Comparison of ENCODE assay signal across 1 cellular context in the genomic region with DNA sequence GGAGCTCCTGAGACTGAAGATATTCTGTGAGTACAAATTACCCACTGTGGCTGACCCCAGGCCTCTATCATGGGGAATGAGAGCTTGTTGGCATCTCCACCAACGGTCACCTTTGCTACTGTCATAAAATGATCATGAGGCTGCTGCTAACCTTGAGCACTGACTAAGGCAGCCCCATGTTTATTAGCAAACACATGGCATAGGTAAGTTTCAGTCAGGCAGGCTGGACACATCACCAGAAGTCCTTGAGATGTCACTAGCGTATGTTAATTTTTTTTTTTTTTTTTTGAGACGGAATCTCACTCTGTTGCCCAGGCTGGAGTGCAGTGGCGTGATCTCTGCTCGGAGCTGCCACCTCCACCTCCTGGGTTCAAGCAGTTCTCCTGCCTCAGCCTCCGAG.
TF ChIP-seq lines count a peak whose summit lies in the region.

No MANE protein-coding gene starts in this region.

TF ChIP-seq in HepG2, 621 proteins besides CTCF, POLR2A, EP300 and RAD21:
- TF ChIP-seq, protein P1, sequence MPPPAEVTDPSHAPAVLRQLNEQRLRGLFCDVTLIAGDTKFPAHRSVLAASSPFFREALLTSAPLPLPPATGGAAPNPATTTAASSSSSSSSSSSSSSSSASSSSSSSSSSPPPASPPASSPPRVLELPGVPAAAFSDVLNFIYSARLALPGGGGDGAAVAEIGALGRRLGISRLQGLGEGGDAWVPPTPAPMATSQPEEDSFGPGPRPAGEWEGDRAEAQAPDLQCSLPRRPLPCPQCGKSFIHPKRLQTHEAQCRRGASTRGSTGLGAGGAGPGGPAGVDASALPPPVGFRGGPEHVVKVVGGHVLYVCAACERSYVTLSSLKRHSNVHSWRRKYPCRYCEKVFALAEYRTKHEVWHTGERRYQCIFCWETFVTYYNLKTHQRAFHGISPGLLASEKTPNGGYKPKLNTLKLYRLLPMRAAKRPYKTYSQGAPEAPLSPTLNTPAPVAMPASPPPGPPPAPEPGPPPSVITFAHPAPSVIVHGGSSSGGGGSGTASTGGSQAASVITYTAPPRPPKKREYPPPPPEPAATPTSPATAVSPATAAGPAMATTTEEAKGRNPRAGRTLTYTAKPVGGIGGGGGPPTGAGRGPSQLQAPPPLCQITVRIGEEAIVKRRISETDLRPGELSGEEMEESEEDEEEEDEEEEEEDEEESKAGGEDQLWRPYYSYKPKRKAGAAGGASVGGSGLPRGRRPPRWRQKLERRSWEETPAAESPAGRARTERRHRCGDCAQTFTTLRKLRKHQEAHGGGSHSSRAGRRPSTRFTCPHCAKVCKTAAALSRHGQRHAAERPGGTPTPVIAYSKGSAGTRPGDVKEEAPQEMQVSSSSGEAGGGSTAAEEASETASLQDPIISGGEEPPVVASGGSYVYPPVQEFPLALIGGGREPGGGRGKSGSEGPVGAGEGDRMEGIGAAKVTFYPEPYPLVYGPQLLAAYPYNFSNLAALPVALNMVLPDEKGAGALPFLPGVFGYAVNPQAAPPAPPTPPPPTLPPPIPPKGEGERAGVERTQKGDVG (CRISPR knock-in tag; IDR thresholded peaks at IDR 0.05; ENCODE audit: borderline replicate concordance): 0 out of 2 replicates have a peak, but pooled peaks have one; percentile 4
- TF ChIP-seq SMAD3 (CRISPR knock-in tag; IDR thresholded peaks at IDR 0.05) (no peak), ZNF121 (CRISPR knock-in tag; IDR thresholded peaks at IDR 0.05) (0 out of 2 replicates have a peak, but pooled peaks have one; percentile 42), RXRB (CRISPR knock-in tag; IDR thresholded peaks at IDR 0.05; ENCODE audit: borderline replicate concordance) (no peak), ZNF644 (CRISPR knock-in tag; IDR thresholded peaks at IDR 0.05; ENCODE audit: low read depth) (0 out of 2 replicates have a peak, but pooled peaks have one; percentile 3), FOXK1 (CRISPR knock-in tag; IDR thresholded peaks at IDR 0.05; ENCODE audit: borderline replicate concordance, low read depth) (0 out of 2 replicates have a peak, but pooled peaks have one; percentile 18), ZBTB38 (CRISPR knock-in tag; IDR thresholded peaks at IDR 0.05) (no peak)
- TF ChIP-seq, protein P2, sequence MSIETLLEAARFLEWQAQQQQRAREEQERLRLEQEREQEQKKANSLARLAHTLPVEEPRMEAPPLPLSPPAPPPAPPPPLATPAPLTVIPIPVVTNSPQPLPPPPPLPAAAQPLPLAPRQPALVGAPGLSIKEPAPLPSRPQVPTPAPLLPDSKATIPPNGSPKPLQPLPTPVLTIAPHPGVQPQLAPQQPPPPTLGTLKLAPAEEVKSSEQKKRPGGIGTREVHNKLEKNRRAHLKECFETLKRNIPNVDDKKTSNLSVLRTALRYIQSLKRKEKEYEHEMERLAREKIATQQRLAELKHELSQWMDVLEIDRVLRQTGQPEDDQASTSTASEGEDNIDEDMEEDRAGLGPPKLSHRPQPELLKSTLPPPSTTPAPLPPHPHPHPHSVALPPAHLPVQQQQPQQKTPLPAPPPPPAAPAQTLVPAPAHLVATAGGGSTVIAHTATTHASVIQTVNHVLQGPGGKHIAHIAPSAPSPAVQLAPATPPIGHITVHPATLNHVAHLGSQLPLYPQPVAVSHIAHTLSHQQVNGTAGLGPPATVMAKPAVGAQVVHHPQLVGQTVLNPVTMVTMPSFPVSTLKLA (IDR thresholded peaks at IDR 0.05): peak; percentile 47; the same call in 1 of the 2 replicates
